Comparison of ENCODE assay signal across 18 cellular contexts in the genomic region with DNA sequence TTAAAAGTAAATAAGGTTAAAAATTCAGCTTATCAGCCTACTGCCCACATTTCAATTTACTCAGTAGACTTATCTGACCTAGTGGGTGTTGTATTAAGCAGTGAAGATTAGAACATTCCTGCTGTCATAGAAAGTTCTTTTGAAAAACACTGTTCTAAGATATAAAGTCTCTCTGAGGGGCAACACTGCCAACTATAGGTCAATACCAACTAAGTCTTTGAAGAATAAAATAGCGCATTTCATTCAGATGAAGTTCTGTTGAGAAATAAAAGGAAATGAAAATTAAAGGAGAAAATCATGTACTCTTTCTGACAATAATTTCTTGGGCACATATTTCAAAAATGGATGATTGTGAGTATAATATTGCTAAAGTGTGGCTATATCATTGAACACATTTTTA.
DNase-seq lines count a peak whose midpoint lies in the region; ATAC-seq and TF ChIP-seq lines count a peak whose summit lies in the region.
"Had no signal": no experiment of that assay in that cellular context is flagged by ENCODE, and none has a peak within 500 bp of the region (broad histone marks: within the 10 kb centered on the region; RNA-seq: fewer than 3 reads in every experiment).

No MANE protein-coding gene starts in this region.

- TF ChIP-seq CTCF in A673 (conservative IDR thresholded peaks at IDR 0.05; ENCODE audit: low read depth, low read length) = peak; percentile 29; the same call in 1 of the 2 replicates
- no peak for TF ChIP-seq CTCF in WTC11 (IDR thresholded peaks at IDR 0.05)
- peak; percentile 15 for TF ChIP-seq CTCF in kidney epithelial cell (IDR thresholded peaks at IDR 0.05; ENCODE audit: insufficient read depth, low read length, poor library complexity, severe bottlenecking)
- TF ChIP-seq CTCF in tibial nerve (IDR thresholded peaks at IDR 0.05) = no peak

- no peak for TF ChIP-seq POLR2A in tibial nerve (IDR thresholded peaks at IDR 0.05)

- no peaks in the 10 kb centered on the region for H3K9me3 ChIP-seq in A673 (ENCODE audit: low read depth, low read length, poor library complexity, severe bottlenecking)
- H3K9me3 ChIP-seq in tibial nerve = no peaks in the 10 kb centered on the region

- H3K27me3 Mint-ChIP-seq in WTC11 (ENCODE audit: low read depth) = no peaks in the 10 kb centered on the region
- H3K27me3 Mint-ChIP-seq in naive thymus-derived CD8-positive, alpha-beta T cell = no peaks in the 10 kb centered on the region
- H3K27me3 Mint-ChIP-seq: CD4-positive, CD25-positive, alpha-beta regulatory T cell had no signal

- H3K36me3 Mint-ChIP-seq in WTC11 = no peaks in the 10 kb centered on the region
- no peaks in the 10 kb centered on the region for H3K36me3 Mint-ChIP-seq in naive thymus-derived CD8-positive, alpha-beta T cell
- H3K36me3 Mint-ChIP-seq: CD4-positive, CD25-positive, alpha-beta regulatory T cell had no signal

- H3K4me3 ChIP-seq in A673 (ENCODE audit: low read depth, low read length, poor library complexity, severe bottlenecking) (no peak overlapping the region), kidney epithelial cell (ENCODE audit: low read depth, low read length) (no peak overlapping the region), tibial nerve (no peak overlapping the region)
- H3K4me3 ChIP-seq: A549 had no signal

- H3K4me3 Mint-ChIP-seq in WTC11 = no peak overlapping the region
- H3K4me3 Mint-ChIP-seq in naive thymus-derived CD8-positive, alpha-beta T cell = no peak overlapping the region
- H3K4me3 Mint-ChIP-seq: CD4-positive, CD25-positive, alpha-beta regulatory T cell had no signal

- POLR2A ChIA-PET in A673 (lab: Charles Lee; ENCODE audit: low non-redundant PET) (interaction anchor here (0.7 kb wide), 1 partner anchor 1947 kb away, joined by 4 read pairs; no protein-coding TSS in a partner anchor), WTC11 (lab: Charles Lee) (no interaction called here)
- POLR2A ChIA-PET in naive thymus-derived CD8-positive, alpha-beta T cell (lab: Charles Lee) = no interaction called here

- CTCF ChIA-PET in A673 (lab: Charles Lee) = no interaction called here
- CTCF ChIA-PET in WTC11 (lab: Charles Lee) = no interaction called here

- H3K9me3 Mint-ChIP-seq in WTC11 = no peaks in the 10 kb centered on the region
- peaks cover 0 to 14% (median 9%) of the 10 kb centered on the region in 9 donors for H3K9me3 Mint-ChIP-seq in naive thymus-derived CD8-positive, alpha-beta T cell

- no peak for TF ChIP-seq EP300 in tibial nerve (IDR thresholded peaks at IDR 0.05)

- no peaks in the 10 kb centered on the region for H3K27me3 ChIP-seq in A673 (replicated peaks; ENCODE audit: insufficient read depth, low read depth, low read length, poor library complexity)
- H3K27me3 ChIP-seq in kidney epithelial cell (ENCODE audit: control insufficient read depth, insufficient read depth, low read length) = no peaks in the 10 kb centered on the region
- no peaks in the 10 kb centered on the region for H3K27me3 ChIP-seq in tibial nerve

- H3K36me3 ChIP-seq in A673 (ENCODE audit: insufficient read depth, low read length, poor library complexity, severe bottlenecking) (no peaks in the 10 kb centered on the region), kidney epithelial cell (ENCODE audit: control insufficient read depth, insufficient read depth, low read length) (no peaks in the 10 kb centered on the region), tibial nerve (no peaks in the 10 kb centered on the region)

- 87% methylated on average over 1 of the region's 1 CpG for WGBS in tibial nerve, 2 donors

- H3K4me1 ChIP-seq in A673 (ENCODE audit: insufficient read depth, low read length, poor library complexity, severe bottlenecking) = no peaks in the 10 kb centered on the region
- H3K4me1 ChIP-seq in tibial nerve = no peaks in the 10 kb centered on the region
- H3K4me1 ChIP-seq: A549 had no signal

- no TSS peak for BruUV-seq in A673 (replicated peaks; lab: Mats Ljungman, UMichigan)

- H3K4me1 Mint-ChIP-seq in WTC11 = no peaks in the 10 kb centered on the region
- H3K4me1 Mint-ChIP-seq in naive thymus-derived CD8-positive, alpha-beta T cell = no peaks in the 10 kb centered on the region
- H3K4me1 Mint-ChIP-seq: CD4-positive, CD25-positive, alpha-beta regulatory T cell had no signal

- H3K27ac Mint-ChIP-seq in WTC11 = no peak overlapping the region
- H3K27ac Mint-ChIP-seq in naive thymus-derived CD8-positive, alpha-beta T cell = no peak overlapping the region
- H3K27ac Mint-ChIP-seq: CD4-positive, CD25-positive, alpha-beta regulatory T cell had no signal

- DNase-seq in A673 (ENCODE audit: low spot score) (no peak), NCI-H69 (lab: John Stamatoyannopoulos, UW) (peak; percentile 12), WTC11 (ENCODE audit: low spot score) (no peak), kidney epithelial cell (ENCODE audit: low read depth) (no peak), tibial nerve (ENCODE audit: low spot score in 2 of 2) (no peak), UCSD-AML1 (lab: John Stamatoyannopoulos, UW; ENCODE audit: unreplicated experiment) (no peak)
- DNase-seq in naive thymus-derived CD8-positive, alpha-beta T cell = no peak
- DNase-seq: AML-193; Calu3; CD4-positive, CD25-positive, alpha-beta regulatory T cell; DND-41; GDM1; GOT3; KG1; NCI-H1105; NCI-H1694 treated with DMSO at 0.1 percent for 48 hours had no signal

- H3K27ac ChIP-seq in A673 (ENCODE audit: low read depth, low read length, poor library complexity, severe bottlenecking) = no peak overlapping the region
- no peak overlapping the region for H3K27ac ChIP-seq in tibial nerve
- H3K27ac ChIP-seq: A549 had no signal

- 0 out of 2 replicates have a peak, but pooled peaks have one; percentile 36 for ATAC-seq in WTC11
- no peak for ATAC-seq in GM21447 (IDR thresholded peaks at IDR 0.05; ENCODE audit: unreplicated experiment)
- ATAC-seq in naive thymus-derived CD8-positive, alpha-beta T cell = no peak
- ATAC-seq: A549 had no signal

- intact Hi-C loops in A673 (cut with micrococcal nuclease; ENCODE audit: unreplicated experiment) = loop anchor here (5.0 kb wide), 1 partner anchor 159 kb away; no protein-coding TSS in a partner anchor

TF ChIP-seq in WTC11, 78 proteins besides CTCF, POLR2A, EP300 and RAD21 (continues in another document):
- no peak for TF ChIP-seq TP53 (CRISPR knock-in tag; IDR thresholded peaks at IDR 0.05)
- TF ChIP-seq ZNF423 (CRISPR knock-in tag; IDR thresholded peaks at IDR 0.05) = no peak
- TF ChIP-seq ZNF121 (CRISPR knock-in tag; IDR thresholded peaks at IDR 0.05) = no peak
- no peak for TF ChIP-seq RELA (CRISPR knock-in tag; IDR thresholded peaks at IDR 0.05; ENCODE audit: borderline replicate concordance)
- TF ChIP-seq, protein P1, sequence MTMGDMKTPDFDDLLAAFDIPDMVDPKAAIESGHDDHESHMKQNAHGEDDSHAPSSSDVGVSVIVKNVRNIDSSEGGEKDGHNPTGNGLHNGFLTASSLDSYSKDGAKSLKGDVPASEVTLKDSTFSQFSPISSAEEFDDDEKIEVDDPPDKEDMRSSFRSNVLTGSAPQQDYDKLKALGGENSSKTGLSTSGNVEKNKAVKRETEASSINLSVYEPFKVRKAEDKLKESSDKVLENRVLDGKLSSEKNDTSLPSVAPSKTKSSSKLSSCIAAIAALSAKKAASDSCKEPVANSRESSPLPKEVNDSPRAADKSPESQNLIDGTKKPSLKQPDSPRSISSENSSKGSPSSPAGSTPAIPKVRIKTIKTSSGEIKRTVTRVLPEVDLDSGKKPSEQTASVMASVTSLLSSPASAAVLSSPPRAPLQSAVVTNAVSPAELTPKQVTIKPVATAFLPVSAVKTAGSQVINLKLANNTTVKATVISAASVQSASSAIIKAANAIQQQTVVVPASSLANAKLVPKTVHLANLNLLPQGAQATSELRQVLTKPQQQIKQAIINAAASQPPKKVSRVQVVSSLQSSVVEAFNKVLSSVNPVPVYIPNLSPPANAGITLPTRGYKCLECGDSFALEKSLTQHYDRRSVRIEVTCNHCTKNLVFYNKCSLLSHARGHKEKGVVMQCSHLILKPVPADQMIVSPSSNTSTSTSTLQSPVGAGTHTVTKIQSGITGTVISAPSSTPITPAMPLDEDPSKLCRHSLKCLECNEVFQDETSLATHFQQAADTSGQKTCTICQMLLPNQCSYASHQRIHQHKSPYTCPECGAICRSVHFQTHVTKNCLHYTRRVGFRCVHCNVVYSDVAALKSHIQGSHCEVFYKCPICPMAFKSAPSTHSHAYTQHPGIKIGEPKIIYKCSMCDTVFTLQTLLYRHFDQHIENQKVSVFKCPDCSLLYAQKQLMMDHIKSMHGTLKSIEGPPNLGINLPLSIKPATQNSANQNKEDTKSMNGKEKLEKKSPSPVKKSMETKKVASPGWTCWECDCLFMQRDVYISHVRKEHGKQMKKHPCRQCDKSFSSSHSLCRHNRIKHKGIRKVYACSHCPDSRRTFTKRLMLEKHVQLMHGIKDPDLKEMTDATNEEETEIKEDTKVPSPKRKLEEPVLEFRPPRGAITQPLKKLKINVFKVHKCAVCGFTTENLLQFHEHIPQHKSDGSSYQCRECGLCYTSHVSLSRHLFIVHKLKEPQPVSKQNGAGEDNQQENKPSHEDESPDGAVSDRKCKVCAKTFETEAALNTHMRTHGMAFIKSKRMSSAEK (CRISPR knock-in tag; IDR thresholded peaks at IDR 0.05; ENCODE audit: borderline replicate concordance) = no peak
- TF ChIP-seq RORB (CRISPR knock-in tag; IDR thresholded peaks at IDR 0.05) = no peak
- no peak for TF ChIP-seq SOX15 (CRISPR knock-in tag; IDR thresholded peaks at IDR 0.05)
- no peak for TF ChIP-seq IRF2 (CRISPR knock-in tag; IDR thresholded peaks at IDR 0.05; ENCODE audit: borderline replicate concordance, low read depth)
- TF ChIP-seq KAT7 (CRISPR knock-in tag; IDR thresholded peaks at IDR 0.05; ENCODE audit: borderline replicate concordance) = no peak
- TF ChIP-seq, protein P2, sequence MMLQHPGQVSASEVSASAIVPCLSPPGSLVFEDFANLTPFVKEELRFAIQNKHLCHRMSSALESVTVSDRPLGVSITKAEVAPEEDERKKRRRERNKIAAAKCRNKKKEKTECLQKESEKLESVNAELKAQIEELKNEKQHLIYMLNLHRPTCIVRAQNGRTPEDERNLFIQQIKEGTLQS (CRISPR knock-in tag; conservative IDR thresholded peaks at IDR 0.05) = no peak
- TF ChIP-seq NFE2L1 (CRISPR knock-in tag; IDR thresholded peaks at IDR 0.05) = no peak
- TF ChIP-seq, protein P3, sequence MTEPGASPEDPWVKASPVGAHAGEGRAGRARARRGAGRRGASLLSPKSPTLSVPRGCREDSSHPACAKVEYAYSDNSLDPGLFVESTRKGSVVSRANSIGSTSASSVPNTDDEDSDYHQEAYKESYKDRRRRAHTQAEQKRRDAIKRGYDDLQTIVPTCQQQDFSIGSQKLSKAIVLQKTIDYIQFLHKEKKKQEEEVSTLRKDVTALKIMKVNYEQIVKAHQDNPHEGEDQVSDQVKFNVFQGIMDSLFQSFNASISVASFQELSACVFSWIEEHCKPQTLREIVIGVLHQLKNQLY (CRISPR knock-in tag; IDR thresholded peaks at IDR 0.05) = no peak
- TF ChIP-seq, protein P4, sequence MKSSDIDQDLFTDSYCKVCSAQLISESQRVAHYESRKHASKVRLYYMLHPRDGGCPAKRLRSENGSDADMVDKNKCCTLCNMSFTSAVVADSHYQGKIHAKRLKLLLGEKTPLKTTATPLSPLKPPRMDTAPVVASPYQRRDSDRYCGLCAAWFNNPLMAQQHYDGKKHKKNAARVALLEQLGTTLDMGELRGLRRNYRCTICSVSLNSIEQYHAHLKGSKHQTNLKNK (CRISPR knock-in tag; IDR thresholded peaks at IDR 0.05) = no peak

Comparison
In these comparisons a context has a peak if more than half of its experiments do, and no peak if none do; other contexts are left out.
1. CTCF ChIP-seq: peak in A673 (single experiment) and kidney epithelial cell (single experiment); none in WTC11 (single experiment) and tibial nerve (0 of 5).